ENCODE assay signal across 9 cellular contexts in genomic region chr2:165357758-165358157, GRCh38.
DNase-seq lines count a peak whose midpoint lies in the region; ATAC-seq, FAIRE-seq and TF ChIP-seq lines count a peak whose summit lies in the region.
"Had no signal": no experiment of that assay in that cellular context is flagged by ENCODE, and none has a peak within 500 bp of the region (broad histone marks: within the 10 kb centered on the region; RNA-seq: fewer than 3 reads in every experiment).

No MANE protein-coding gene starts in this region.

- FAIRE-seq in GM12892 (lab: Jason Lieb, UNC): no peak
- no peak for FAIRE-seq in D721Med (lab: Jason Lieb, UNC)

- intact Hi-C loops in left lung (cut with DNase I): no loop called here
- intact Hi-C loops in sciatic nerve (cut with DNase I): no loop called here

- no peaks in the 10 kb centered on the region for H3K36me3 ChIP-seq in left lung

- no peak overlapping the region for H3K27ac ChIP-seq in left lung

- peak; percentile 88 for ATAC-seq in GM18519 (IDR thresholded peaks at IDR 0.05; ENCODE audit: low FRiP score, unreplicated experiment)
- peak; percentile 60 for ATAC-seq in HG02870 (IDR thresholded peaks at IDR 0.05; ENCODE audit: unreplicated experiment)
- ATAC-seq in left lung: peak; percentile 40
- ATAC-seq in sciatic nerve: no peak
- ATAC-seq: T-helper 17 cell had no signal

- H3K4me1 ChIP-seq in left lung: no peaks in the 10 kb centered on the region

- peak; percentile 19 for DNase-seq in RPMI7951 (ENCODE audit: low read depth)
- DNase-seq in left lung: no peak
- no peak for DNase-seq in sciatic nerve (ENCODE audit: low spot score)
- DNase-seq in GM12892 (ENCODE audit: insufficient read length): no peak
- no peak for DNase-seq in D721Med (ENCODE audit: insufficient read length, low spot score)
- DNase-seq in DMS79 treated with DMSO at 0.1 percent for 48 hours (lab: John Stamatoyannopoulos, UW): no peak
- DNase-seq: T-helper 17 cell had no signal

- no peaks in the 10 kb centered on the region for H3K27me3 ChIP-seq in left lung

- H3K9me3 ChIP-seq in left lung: no peaks in the 10 kb centered on the region

- TF ChIP-seq POLR2A in GM12892 (IDR thresholded peaks at IDR 0.05; ENCODE audit: low read depth, low read length): no peak

- no peak overlapping the region for H3K4me3 ChIP-seq in left lung

- TF ChIP-seq CTCF in left lung (IDR thresholded peaks at IDR 0.05) (no peak), D721Med (IDR thresholded peaks at IDR 0.05; ENCODE audit: insufficient read depth, missing control alignments) (no peak)
